Comparison of ENCODE assay signal across 12 cellular contexts in the genomic region with DNA sequence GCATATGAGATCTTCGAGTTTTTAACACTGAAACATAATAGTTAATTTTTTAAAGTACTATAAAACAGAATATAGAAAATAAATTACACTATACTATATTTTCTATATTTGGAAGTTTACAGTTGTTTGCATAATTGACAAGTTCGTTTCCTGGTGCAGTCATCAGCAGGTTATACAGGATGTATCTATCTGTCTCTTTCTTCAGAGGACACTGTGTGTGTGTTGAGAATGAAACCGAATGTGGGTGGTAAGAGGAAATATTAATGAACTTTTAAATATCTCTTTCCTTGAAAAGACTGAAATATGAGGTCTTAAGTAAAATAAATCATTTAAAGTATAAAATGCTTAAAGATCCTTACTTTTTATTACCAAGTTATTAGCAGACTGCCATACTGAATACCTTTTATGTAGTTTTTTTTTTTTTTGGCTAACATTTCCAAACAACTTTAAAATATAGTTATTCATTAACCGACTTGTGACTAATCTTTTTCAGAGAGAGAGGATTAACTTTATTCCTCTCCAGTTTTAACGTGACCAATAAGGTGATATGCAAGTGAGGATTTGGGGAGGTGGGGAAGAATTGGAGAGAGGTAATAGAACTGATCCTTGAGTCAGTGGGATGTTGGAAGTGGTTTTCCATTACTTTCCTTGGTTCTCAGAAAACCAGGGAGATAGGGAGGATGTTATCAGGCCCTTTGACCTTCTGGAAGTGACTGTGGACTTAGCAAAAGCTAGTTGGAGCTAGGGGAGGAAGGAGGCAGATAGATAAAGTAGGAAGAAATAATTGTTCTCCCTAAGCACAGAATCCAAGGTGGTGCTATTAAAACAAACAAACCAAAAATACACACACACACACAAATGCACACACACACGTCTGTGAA.
DNase-seq lines count a peak whose midpoint lies in the region; ATAC-seq and TF ChIP-seq lines count a peak whose summit lies in the region.
"Had no signal": no experiment of that assay in that cellular context is flagged by ENCODE, and none has a peak within 500 bp of the region (broad histone marks: within the 10 kb centered on the region; RNA-seq: fewer than 3 reads in every experiment).

No MANE protein-coding gene starts in this region.

- no peaks in the 10 kb centered on the region for H3K79me2 ChIP-seq in Karpas-422 (ENCODE audit: low read length)

- H2AFZ ChIP-seq in Karpas-422 (ENCODE audit: low read length) = no peak overlapping the region

- no peaks in the 10 kb centered on the region for H4K20me1 ChIP-seq in Karpas-422 (ENCODE audit: insufficient read depth, low read depth, low read length)

- H3K9me3 ChIP-seq in mucosa of descending colon (no peaks in the 10 kb centered on the region), Karpas-422 (ENCODE audit: low read length) (no peaks in the 10 kb centered on the region)

- no peak for TF ChIP-seq CTCF in mucosa of descending colon (IDR thresholded peaks at IDR 0.05)

- peak; percentile 3 for DNase-seq in HT-29 (ENCODE audit: low spot score)
- DNase-seq in mucosa of descending colon = no peak
- DNase-seq in EL = no peak
- DNase-seq in substantia nigra (lab: John Stamatoyannopoulos, UW) = no peak
- no peak for DNase-seq in Karpas-422
- DNase-seq in stimulated activated CD4-positive, alpha-beta T cell treated with anti-CD3 and anti-CD28 coated beads, Interleukin-12 subunit alpha, Interleukin-12 subunit beta, amount 100 ng/mL, for 4 hours = no peak
- DNase-seq: DMS 273 treated with DMSO at 0.1 percent for 48 hours, foreskin fibroblast, T-cell had no signal

- no peak overlapping the region for H3K4me2 ChIP-seq in Karpas-422 (ENCODE audit: low read depth, low read length, poor library complexity, severe bottlenecking)

- no peaks in the 10 kb centered on the region for H3K36me3 ChIP-seq in mucosa of descending colon (ENCODE audit: low read depth)
- H3K36me3 ChIP-seq in Karpas-422 (ENCODE audit: insufficient read depth, low read length) = no peaks in the 10 kb centered on the region

- H3K4me3 ChIP-seq in mucosa of descending colon = no peak overlapping the region
- H3K4me3 ChIP-seq in Karpas-422 (ENCODE audit: low read length) = no peak overlapping the region
- H3K4me3 ChIP-seq: K562 had no signal

- H3K9me2 ChIP-seq in Karpas-422 (replicated peaks; ENCODE audit: insufficient read depth, low read length) = no peaks in the 10 kb centered on the region

- intact Hi-C loops in mucosa of descending colon (cut with DNase I, micrococcal nuclease) = no loop called here

- H3K27ac ChIP-seq in substantia nigra (ENCODE audit: low read depth, low read length, poor library complexity, severe bottlenecking) (no peak overlapping the region), Karpas-422 (ENCODE audit: low read length) (no peak overlapping the region)

- H3K4me1 ChIP-seq in mucosa of descending colon (ENCODE audit: low read depth) = no peaks in the 10 kb centered on the region
- no peaks in the 10 kb centered on the region for H3K4me1 ChIP-seq in Karpas-422 (ENCODE audit: low read length)

- H3K27me3 ChIP-seq in Karpas-422 (ENCODE audit: low read length) = no peaks in the 10 kb centered on the region

- no peak overlapping the region for H3K9ac ChIP-seq in Karpas-422 (ENCODE audit: low read length)

- ATAC-seq in GM18907 (IDR thresholded peaks at IDR 0.05; ENCODE audit: unreplicated experiment) (peak; percentile 92), HG02642 (IDR thresholded peaks at IDR 0.05; ENCODE audit: poor library complexity, unreplicated experiment) (peak; percentile 77), mucosa of descending colon (peak; percentile 58)
- ATAC-seq: K562, T-cell had no signal
